In the genomic region with DNA sequence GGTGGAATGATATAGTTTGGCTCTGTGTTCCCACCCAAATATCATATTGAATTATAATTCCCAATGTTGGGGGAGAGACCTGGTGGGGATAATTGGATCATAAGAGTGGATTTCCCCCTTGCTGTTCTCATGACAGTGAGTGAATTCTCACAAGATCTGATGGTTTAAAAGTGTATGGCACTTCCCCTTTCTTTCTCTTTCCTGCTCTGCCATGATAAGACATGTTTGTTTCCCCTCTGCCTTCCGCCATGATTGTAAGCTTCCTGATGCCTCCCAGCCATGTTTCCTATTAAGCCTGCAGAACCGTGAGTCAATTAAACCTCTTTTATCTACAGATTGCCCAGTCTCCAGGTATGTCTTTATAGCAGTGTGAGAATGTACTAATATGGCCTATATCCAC, we compare ENCODE assay signal across 25 cellular contexts.
"Had no signal": no experiment of that assay in that cellular context is flagged by ENCODE, and none has a peak within 500 bp of the region (broad histone marks: within the 10 kb centered on the region; RNA-seq: fewer than 3 reads in every experiment).

No MANE protein-coding gene starts in this region.

- DNase-seq: activated CD4-positive, alpha-beta T cell treated with anti-CD3 and anti-CD28 coated beads, Interleukin-2, amount 10 ng/mL, durations not matched to agents 24 days and 14 days; activated CD4-positive, alpha-beta T cell treated with anti-CD3 and anti-CD28 coated beads, Interleukin-2, amount 50 U/mL, for 4 hours; activated CD8-positive, alpha-beta T cell treated with anti-CD3 and anti-CD28 coated beads for 36 hours; activated gamma-delta T cell; activated naive CD4-positive, alpha-beta T cell treated with Interleukin-2 at 50 U/mL for 16 hours; activated T-cell treated with anti-CD3 and anti-CD28 coated beads, Interleukin-2, amount 50 U/mL, for 1 hour; adrenal gland; body of pancreas; NCI-H1105; NCI-H1417 treated with DMSO at 0.1 percent for 48 hours; NCI-H187 treated with DMSO at 0.1 percent for 48 hours; NCI-H2081; NCI-H2171 treated with DMSO at 0.1 percent for 48 hours; NCI-H2227 treated with DMSO at 0.1 percent for 48 hours; NCI-H446; NCI-H524; NCI-H69; NCI-H82; PC-9; SIG-M5; SW 1271; T-helper 1 cell; T1000 had no signal

- ATAC-seq: activated CD8-positive, alpha-beta T cell treated with anti-CD3 and anti-CD28 coated beads for 36 hours; body of pancreas; Right ventricle myocardium inferior; SK-N-SH treated with all-trans-retinoic acid at 6 μM for 48 hours had no signal
